ENCODE assay signal across 8 cellular contexts in genomic region chr17:76585048-76585648, GRCh38. TPM values are rescaled to one million over a fixed set of nuclear protein-coding genes. Genes with fewer than 3 reads are reported as not detected.
DNase-seq lines count a peak whose midpoint lies in the region; ATAC-seq and TF ChIP-seq lines count a peak whose summit lies in the region.

No MANE protein-coding gene starts in this region.

- peak; percentile 52 for ATAC-seq in mucosa of descending colon
- no peak for ATAC-seq in GM18868 (IDR thresholded peaks at IDR 0.05; ENCODE audit: unreplicated experiment)
- no peak for ATAC-seq in GM19463 (IDR thresholded peaks at IDR 0.05; ENCODE audit: unreplicated experiment)

- H3K27ac ChIP-seq in BLaER1 (no peak overlapping the region), duodenal mucosa (ENCODE audit: low read depth, low read length) (no peak overlapping the region)

- intact Hi-C loops in mucosa of descending colon (cut with DNase I, micrococcal nuclease) = no loop called here

- H4K20me1 ChIP-seq in BLaER1 = peaks cover 31% of the 10 kb centered on the region

- no peaks in the 10 kb centered on the region for H3K36me3 ChIP-seq in BLaER1
- no peaks in the 10 kb centered on the region for H3K36me3 ChIP-seq in MG63
- H3K36me3 ChIP-seq in duodenal mucosa (ENCODE audit: control insufficient read depth in 1 of 2, insufficient read depth in 2 of 2, low read length in 2 of 2) = no peaks in the 10 kb centered on the region
- no peaks in the 10 kb centered on the region for H3K36me3 ChIP-seq in mucosa of descending colon (ENCODE audit: low read depth)

- H3K9ac ChIP-seq in BLaER1 (peak overlapping the region; percentile 53), duodenal mucosa (ENCODE audit: low read depth in 1 of 2, low read length in 2 of 2) (peak overlapping the region; percentile 54 to 63)

- H3K27me3 ChIP-seq in BLaER1 (peaks cover 82% of the 10 kb centered on the region), MG63 (no peaks in the 10 kb centered on the region), duodenal mucosa (ENCODE audit: control insufficient read depth in 1 of 2, insufficient read depth in 2 of 2, low read length in 2 of 2) (peaks cover 26 to 31% of the 10 kb centered on the region in 2 donors)

- H3K4me3 ChIP-seq in BLaER1 = peak overlapping the region; percentile 70
- peak overlapping the region; percentile 53 for H3K4me3 ChIP-seq in MG63
- peak overlapping the region; percentile 65 to 72 for H3K4me3 ChIP-seq in duodenal mucosa (ENCODE audit: low read depth in 1 of 2, low read length in 2 of 2)
- peak overlapping the region; percentile 9 for H3K4me3 ChIP-seq in mucosa of descending colon

- H3K9me3 ChIP-seq in BLaER1 (no peaks in the 10 kb centered on the region), MG63 (no peaks in the 10 kb centered on the region), duodenal mucosa (ENCODE audit: control insufficient read depth in 1 of 2, low read length in 2 of 2) (no peaks in the 10 kb centered on the region), mucosa of descending colon (no peaks in the 10 kb centered on the region)

- DNase-seq in MG63 = no peak
- DNase-seq in mucosa of descending colon = peak in 2 of 3 donors; percentile 41 to 60
- no peak for DNase-seq in HT-29 (ENCODE audit: low spot score)
- no peak for DNase-seq in NCI-H2081 treated with DMSO at 0.1 percent for 48 hours (lab: John Stamatoyannopoulos, UW)

- H3K4me1 ChIP-seq in BLaER1 = peaks cover 39% of the 10 kb centered on the region
- peaks cover 4 to 11% of the 10 kb centered on the region in 2 donors for H3K4me1 ChIP-seq in duodenal mucosa (ENCODE audit: control insufficient read depth in 1 of 2, insufficient read depth in 2 of 2, low read length in 2 of 2)
- H3K4me1 ChIP-seq in mucosa of descending colon (ENCODE audit: low read depth) = peaks cover 14% of the 10 kb centered on the region

- H3K4me2 ChIP-seq in BLaER1 = peak overlapping the region; percentile 97

- TF ChIP-seq CTCF in mucosa of descending colon (IDR thresholded peaks at IDR 0.05) = no peak

RNA-seq across cellular contexts. Expression of gene ST6GALNAC2, which starts 0.5 kb away (rescaled TPM):
- 0.15 and 0.30 TPM in 2 replicates for total RNA-seq in MG63 (2014; rRNA removed; shearing (Covaris generic); ENCODE audit: low replicate concordance)
- 10 to 100 TPM in 1 of 3 donors, 1 to 10 TPM in 2; 3.7 to 11.1 (median 4.3) TPM for total RNA-seq in mucosa of descending colon
- total RNA-seq in HT-29 (2014; rRNA removed; shearing (Covaris generic)) = 1.0 and 2.6 TPM in 2 replicates

RNA-seq across cellular contexts. Expression of gene PRCD, which starts 45.3 kb away (rescaled TPM):
- 1.2 TPM in 1 of 2 replicates, not detected in the other for total RNA-seq in MG63 (2014; rRNA removed; shearing (Covaris generic); ENCODE audit: low replicate concordance)
- 1 to 10 TPM; 1.0 to 4.8 (median 1.6) TPM for total RNA-seq in mucosa of descending colon
- not detected in 2 replicates for total RNA-seq in HT-29 (2014; rRNA removed; shearing (Covaris generic))

RNA-seq across cellular contexts. Expression of gene CYGB, which starts 47.6 kb away (rescaled TPM):
- total RNA-seq in MG63 (2014; rRNA removed; shearing (Covaris generic); ENCODE audit: low replicate concordance) = 7.6 and 14.0 TPM in 2 replicates
- 10 to 100 TPM; 10.6 to 24.0 (median 15.1) TPM for total RNA-seq in mucosa of descending colon
- not detected in 2 replicates for total RNA-seq in HT-29 (2014; rRNA removed; shearing (Covaris generic))

RNA-seq across cellular contexts. Expression of gene ST6GALNAC1, which starts 58.4 kb away (rescaled TPM):
- total RNA-seq in MG63 (2014; rRNA removed; shearing (Covaris generic); ENCODE audit: low replicate concordance) = not detected in 2 replicates
- total RNA-seq in mucosa of descending colon = 100 to 1,000 TPM in 2 of 3 donors, 10 to 100 TPM in 1; 90.2 to 363 (median 336) TPM
- 5.3 and 9.6 TPM in 2 replicates for total RNA-seq in HT-29 (2014; rRNA removed; shearing (Covaris generic))

Comparison
In these comparisons a context has a peak if more than half of its experiments do, and no peak if none do; other contexts are left out.
1. H3K4me3 ChIP-seq: peak in every context shown above with its lines; median percentile 70 in BLaER1; 68 in duodenal mucosa; 53 in MG63; 9 in mucosa of descending colon.
2. DNase-seq: peak in mucosa of descending colon (2 of 3); none in MG63 (single experiment), HT-29 (single experiment) and NCI-H2081 treated with DMSO at 0.1 percent for 48 hours (single experiment).